Comparison of ENCODE assay signal across 9 cellular contexts in genomic region chr6:36075656-36076055, GRCh38. TPM values are rescaled to one million over a fixed set of nuclear protein-coding genes. Genes with fewer than 3 reads are reported as not detected.
DNase-seq lines count a peak whose midpoint lies in the region; ATAC-seq and TF ChIP-seq lines count a peak whose summit lies in the region.
"Had no signal": no experiment of that assay in that cellular context is flagged by ENCODE, and none has a peak within 500 bp of the region (broad histone marks: within the 10 kb centered on the region; RNA-seq: fewer than 3 reads in every experiment).

No MANE protein-coding gene starts in this region.

- H3K36me3 ChIP-seq in MM.1S (replicated peaks; ENCODE audit: insufficient read depth, low read length), result 0 out of 2 replicates have a peak, but pooled peaks cover 2% of the 10 kb centered on the region

- TF ChIP-seq CTCF in 22Rv1 (IDR thresholded peaks at IDR 0.05) (peak; percentile 55), MM.1S (IDR thresholded peaks at IDR 0.05; ENCODE audit: low read length) (no peak; the same call in 1 of the 2 replicates)

- H4K20me1 ChIP-seq in MM.1S (ENCODE audit: insufficient read depth, low read length), result no peaks in the 10 kb centered on the region

- H2AFZ ChIP-seq in MM.1S (ENCODE audit: low read length), result no peak overlapping the region

- DNase-seq in ELR (ENCODE audit: low read depth) (peak; percentile 10), SK-MEL-5 (ENCODE audit: low read depth, low spot score) (peak; percentile 16), iPS-NIHi11 (ENCODE audit: low spot score) (peak; percentile 38), MM.1S (no peak), A172 (ENCODE audit: low spot score) (no peak)
- DNase-seq: activated naive CD4-positive, alpha-beta T cell treated with Interleukin-2 at 50 U/mL for 16 hours had no signal

- H3K9me3 ChIP-seq in MM.1S (replicated peaks; ENCODE audit: insufficient read depth, low read length), result no peaks in the 10 kb centered on the region

- in situ Hi-C loops in SK-MEL-5 (cut with HindIII; ENCODE audit: low pct_unique_long_range_greater_than_20kb, low sequenced_read_pairs), result no loop called here

- H3K9me2 ChIP-seq in MM.1S (replicated peaks; ENCODE audit: insufficient read depth, low read length), result no peaks in the 10 kb centered on the region

- H3K4me3 ChIP-seq in MM.1S (ENCODE audit: low read length), result no peak overlapping the region

- no peak for ATAC-seq in GM19324 (IDR thresholded peaks at IDR 0.05; ENCODE audit: low FRiP score, unreplicated experiment)
- ATAC-seq in HG02884 (IDR thresholded peaks at IDR 0.05; ENCODE audit: unreplicated experiment), result no peak

- no peaks in the 10 kb centered on the region for H3F3A ChIP-seq in MM.1S (ENCODE audit: insufficient read depth, low read length)

- H3K4me2 ChIP-seq in MM.1S (ENCODE audit: low read depth, low read length), result no peak overlapping the region

- H3K79me2 ChIP-seq in MM.1S (ENCODE audit: low read length), result peaks cover 7% of the 10 kb centered on the region; the same call in 1 of the 2 replicates

- H3K27me3 ChIP-seq in MM.1S (replicated peaks; ENCODE audit: insufficient read depth, low read length), result no peaks in the 10 kb centered on the region

- H3K9ac ChIP-seq in MM.1S (ENCODE audit: low read length), result no peak overlapping the region

- no peaks in the 10 kb centered on the region for H3K4me1 ChIP-seq in MM.1S (ENCODE audit: low read length)

- H3K27ac ChIP-seq in 22Rv1, result no peak overlapping the region
- no peak overlapping the region for H3K27ac ChIP-seq in MM.1S (ENCODE audit: low read length)

RNA-seq across cellular contexts. Expression of gene MAPK14, which starts 48.0 kb away (rescaled TPM):
- 28.2 and 28.7 TPM in 2 replicates for total RNA-seq in SK-MEL-5 (2014; rRNA removed; shearing (Covaris generic))
- polyA plus RNA-seq in SK-MEL-5 (2015; cell fraction: cytosol; rRNA removed), result 22.1 and 27.5 TPM in 2 replicates
- 47.5 and 60.0 TPM in 2 replicates for polyA plus RNA-seq in SK-MEL-5 (2015; cell fraction: nucleus; rRNA removed)
- total RNA-seq in A172 (2014; rRNA removed; shearing (Covaris generic)), result 41.4 and 50.2 TPM in 2 replicates

RNA-seq across cellular contexts. Expression of gene SLC26A8, which starts 51.2 kb away (rescaled TPM):
- not detected in 2 replicates for total RNA-seq in SK-MEL-5 (2014; rRNA removed; shearing (Covaris generic))
- not detected in 2 replicates for polyA plus RNA-seq in SK-MEL-5 (2015; cell fraction: cytosol; rRNA removed)
- polyA plus RNA-seq in SK-MEL-5 (2015; cell fraction: nucleus; rRNA removed), result not detected in 2 replicates
- not detected in 2 replicates for total RNA-seq in A172 (2014; rRNA removed; shearing (Covaris generic))

RNA-seq across cellular contexts. Expression of gene MAPK13, which starts 54.7 kb away (rescaled TPM):
- total RNA-seq in SK-MEL-5 (2014; rRNA removed; shearing (Covaris generic)), result 0.05 TPM in 1 of 2 replicates, not detected in the other
- polyA plus RNA-seq in SK-MEL-5 (2015; cell fraction: cytosol; rRNA removed), result 0.03 and 0.54 TPM in 2 replicates
- 0.38 and 1.3 TPM in 2 replicates for polyA plus RNA-seq in SK-MEL-5 (2015; cell fraction: nucleus; rRNA removed)
- total RNA-seq in A172 (2014; rRNA removed; shearing (Covaris generic)), result 0.34 and 0.46 TPM in 2 replicates

Comparison
In these comparisons a context has a peak if more than half of its experiments do, and no peak if none do; other contexts are left out.
1. DNase-seq: peak in ELR (single experiment), SK-MEL-5 (single experiment) and iPS-NIHi11 (single experiment); none in MM.1S (single experiment) and A172 (single experiment).